8 cellular contexts compared by ENCODE assay signal in genomic region chr16:74998481-74999207, GRCh38. TPM values are rescaled to one million over a fixed set of nuclear protein-coding genes. Genes with fewer than 3 reads are reported as not detected.
DNase-seq lines count a peak whose midpoint lies in the region; ATAC-seq, FAIRE-seq and TF ChIP-seq lines count a peak whose summit lies in the region.

Gene ZNRF1, plus strand, starts transcription at chr16:74999024. Its CDS starts 648 bp downstream, at chr16:74999672.

- FAIRE-seq in D721Med (lab: Jason Lieb, UNC) (no peak), HTR-8/SVneo (lab: Jason Lieb, UNC) (peak; percentile 80)

- peak; percentile 31 for DNase-seq in D721Med (ENCODE audit: insufficient read length, low spot score)
- peak; percentile 97 for DNase-seq in GM20000 (ENCODE audit: low spot score)
- peak; percentile 88 for DNase-seq in HTR-8/SVneo (ENCODE audit: insufficient read length, low spot score)
- DNase-seq in RKO (ENCODE audit: low spot score), result peak; percentile 85
- peak; percentile 61 to 76 for DNase-seq in activated T-helper 1 cell treated with anti-CD3 and anti-CD28 coated beads, Interleukin-2, amount 50 U/mL, for 16 hours (ENCODE audit: low read depth in 1 of 2, low spot score in 1 of 2)
- peak; percentile 65 for DNase-seq in fibroblast of peridontal ligament (ENCODE audit: extremely low read depth)
- DNase-seq in natural killer cell treated with Interleukin-12 subunit alpha and Interleukin-12 subunit beta and Interleukin-15 and Interleukin-18, amount 100 ng/mL, for 72 hours (ENCODE audit: low spot score), result peak; percentile 93
- peak; percentile 90 for DNase-seq in stimulated activated naive CD8-positive, alpha-beta T cell treated with anti-CD3 and anti-CD28 coated beads, Interleukin-15, Interleukin-2, amounts not matched to agents 100 U/mL and 50 U/mL, for 24 hours

- H3K27me3 Mint-ChIP-seq in natural killer cell treated with Interleukin-12 subunit alpha and Interleukin-12 subunit beta and Interleukin-15 and Interleukin-18, amount 100 ng/mL, for 72 hours, result peaks cover 3 to 7% of the 10 kb centered on the region in 2 donors

- H3K4me3 Mint-ChIP-seq in natural killer cell treated with Interleukin-12 subunit alpha and Interleukin-12 subunit beta and Interleukin-15 and Interleukin-18, amount 100 ng/mL, for 72 hours, result peak within 1 kb of the TSS; percentile 93

- ATAC-seq in natural killer cell treated with Interleukin-12 subunit alpha and Interleukin-12 subunit beta and Interleukin-15 and Interleukin-18, amount 100 ng/mL, for 72 hours, result peak; percentile 91 to 94
- ATAC-seq in stimulated activated naive CD8-positive, alpha-beta T cell treated with anti-CD3 and anti-CD28 coated beads, Interleukin-15, Interleukin-2, amounts not matched to agents 100 U/mL and 50 U/mL, for 24 hours, result peak; percentile 81

- TF ChIP-seq CTCF in D721Med (IDR thresholded peaks at IDR 0.05; ENCODE audit: insufficient read depth, missing control alignments) (peak; percentile 51), GM20000 (IDR thresholded peaks at IDR 0.05; ENCODE audit: extremely low read depth, missing control alignments) (peak; percentile 38)

- H3K27ac Mint-ChIP-seq in natural killer cell treated with Interleukin-12 subunit alpha and Interleukin-12 subunit beta and Interleukin-15 and Interleukin-18, amount 100 ng/mL, for 72 hours, result peak within 1 kb of the TSS; percentile 77 to 86

- peaks cover 13% of the 10 kb centered on the region for H3K36me3 Mint-ChIP-seq in natural killer cell treated with Interleukin-12 subunit alpha and Interleukin-12 subunit beta and Interleukin-15 and Interleukin-18, amount 100 ng/mL, for 72 hours

- peaks cover 44 to 45% of the 10 kb centered on the region in 2 donors for H3K4me1 Mint-ChIP-seq in natural killer cell treated with Interleukin-12 subunit alpha and Interleukin-12 subunit beta and Interleukin-15 and Interleukin-18, amount 100 ng/mL, for 72 hours (ENCODE audit: low read depth in 2 of 2)

- H3K9me3 Mint-ChIP-seq in natural killer cell treated with Interleukin-12 subunit alpha and Interleukin-12 subunit beta and Interleukin-15 and Interleukin-18, amount 100 ng/mL, for 72 hours, result no peaks in the 10 kb centered on the region

RNA-seq across cellular contexts. Expression of gene ZNRF1, which starts in this region (rescaled TPM):
- 10 to 100 TPM; 58.6 to 89.7 TPM for total RNA-seq in natural killer cell treated with Interleukin-12 subunit alpha and Interleukin-12 subunit beta and Interleukin-15 and Interleukin-18, amount 100 ng/mL, for 72 hours

Comparison
In these comparisons a context has a peak if more than half of its experiments do, and no peak if none do; other contexts are left out.
1. Peak in every context shown above with its lines: DNase-seq and ATAC-seq.
2. DNase-seq: peak in every context shown above with its lines; median percentile 97 in GM20000; 93 in natural killer cell treated with Interleukin-12 subunit alpha and Interleukin-12 subunit beta and Interleukin-15 and Interleukin-18, amount 100 ng/mL, for 72 hours; 90 in stimulated activated naive CD8-positive, alpha-beta T cell treated with anti-CD3 and anti-CD28 coated beads, Interleukin-15, Interleukin-2, amounts not matched to agents 100 U/mL and 50 U/mL, for 24 hours; 88 in HTR-8/SVneo; 85 in RKO; 68 in activated T-helper 1 cell treated with anti-CD3 and anti-CD28 coated beads, Interleukin-2, amount 50 U/mL, for 16 hours; 65 in fibroblast of peridontal ligament; 31 in D721Med.